ENCODE assay signal across 19 cellular contexts in genomic region chr7:106640368-106641141, GRCh38. TPM values are rescaled to one million over a fixed set of nuclear protein-coding genes. Genes with fewer than 3 reads are reported as not detected.
DNase-seq lines count a peak whose midpoint lies in the region; ATAC-seq and TF ChIP-seq lines count a peak whose summit lies in the region.
"Had no signal": no experiment of that assay in that cellular context is flagged by ENCODE, and none has a peak within 500 bp of the region (broad histone marks: within the 10 kb centered on the region; RNA-seq: fewer than 3 reads in every experiment).

No MANE protein-coding gene starts in this region.

- no TSS peak for BruUV-seq in IMR-90 (replicated peaks; lab: Mats Ljungman, UMichigan)
- no TSS peak for BruUV-seq in mammary epithelial cell (replicated peaks; lab: Mats Ljungman, UMichigan)

- H4K91ac ChIP-seq in IMR-90 (ENCODE audit: insufficient read depth, low read depth, low read length), result no peak overlapping the region

- dilution Hi-C loops in IMR-90 (cut with HindIII; ENCODE audit: low sequenced_read_pairs, unreplicated experiment) (no loop called here), mammary epithelial cell (cut with HindIII; ENCODE audit: low sequenced_read_pairs) (no loop called here)

- 0 out of 2 replicates have a peak overlapping the region, but pooled peaks have one; percentile 16 for H2BK120ac ChIP-seq in IMR-90 (ENCODE audit: low read depth, low read length)

- H3K4me1 ChIP-seq in IMR-90 (ENCODE audit: control insufficient read depth, insufficient read depth, low read length), result peaks cover 2% of the 10 kb centered on the region; the same call in 1 of the 2 replicates
- H3K4me1 ChIP-seq in mammary epithelial cell (ENCODE audit: insufficient read depth, low read length), result no peaks in the 10 kb centered on the region
- H3K4me1 ChIP-seq: BE2C, spleen had no signal

- no peak for TF ChIP-seq POLR2A in IMR-90 (IDR thresholded peaks at IDR 0.05; ENCODE audit: low read depth, low read length)

- H3K9me1 ChIP-seq in IMR-90 (ENCODE audit: insufficient read depth, low read length), result no peaks in the 10 kb centered on the region

- H3K27ac ChIP-seq in IMR-90 (ENCODE audit: insufficient read depth, low read length), result no peak overlapping the region
- H3K27ac ChIP-seq in mammary epithelial cell (ENCODE audit: insufficient read depth, low read depth, low read length), result no peak overlapping the region
- H3K27ac ChIP-seq: spleen had no signal

- H3K18ac ChIP-seq in IMR-90 (ENCODE audit: low read depth, low read length), result no peak overlapping the region

- H3K23ac ChIP-seq in IMR-90 (ENCODE audit: low read depth, low read length), result 0 out of 2 replicates have a peak overlapping the region, but pooled peaks have one; percentile 18

- POLR2A ChIA-PET in IMR-90 (lab: Charles Lee; ENCODE audit: unreplicated experiment), result no interaction called here

- H2BK20ac ChIP-seq in IMR-90 (ENCODE audit: low read depth, low read length), result 0 out of 2 replicates have a peak overlapping the region, but pooled peaks have one; percentile 2

- no peaks in the 10 kb centered on the region for H3K79me2 ChIP-seq in mammary epithelial cell (ENCODE audit: insufficient read depth, low read length)

- H3K9ac ChIP-seq in IMR-90 (ENCODE audit: low read depth, low read length) (no peak overlapping the region), mammary epithelial cell (ENCODE audit: insufficient read depth, low read length) (no peak overlapping the region)

- no peak overlapping the region for H3K56ac ChIP-seq in IMR-90 (ENCODE audit: extremely low read depth, insufficient read depth, low read length)

- no peak overlapping the region for H2AK9ac ChIP-seq in IMR-90 (replicated peaks; ENCODE audit: low read depth, low read length, poor library complexity)

- no peaks in the 10 kb centered on the region; a peak in 1 of 4 replicates for H3K79me1 ChIP-seq in IMR-90 (ENCODE audit: low read depth in 1 of 2, low read length in 2 of 2)

- no peak overlapping the region for H2BK15ac ChIP-seq in IMR-90 (ENCODE audit: low read depth, low read length)

- H4K20me1 ChIP-seq in IMR-90 (ENCODE audit: insufficient read depth, low read length), result no peaks in the 10 kb centered on the region
- no peaks in the 10 kb centered on the region for H4K20me1 ChIP-seq in mammary epithelial cell (ENCODE audit: insufficient read depth, low read length)

- H2BK5ac ChIP-seq in IMR-90 (ENCODE audit: low read depth, low read length, poor library complexity, severe bottlenecking), result peak overlapping the region; percentile 20

- H3K4ac ChIP-seq in IMR-90 (ENCODE audit: low read depth, low read length), result no peak overlapping the region; the same call in 1 of the 2 replicates

- no peak overlapping the region for H2AFZ ChIP-seq in IMR-90 (replicated peaks; ENCODE audit: low read length, poor library complexity)
- no peak overlapping the region for H2AFZ ChIP-seq in mammary epithelial cell (ENCODE audit: low read depth, low read length)

- CTCF ChIA-PET in IMR-90 (lab: Yijun Ruan, JAX), result interaction anchor here (0.8 to 2.4 kb wide), 2 partner anchors 11 to 96 kb away, joined by 4 to 11 read pairs; no protein-coding TSS in a partner anchor
- CTCF ChIA-PET in mammary epithelial cell (lab: Charles Lee; ENCODE audit: low non-redundant PET), result no interaction called here

- no peak overlapping the region for H2AK5ac ChIP-seq in IMR-90 (ENCODE audit: low read depth, low read length)

- TF ChIP-seq CTCF in IMR-90 (conservative IDR thresholded peaks at IDR 0.05; ENCODE audit: low read depth, low read length) (no peak), mammary epithelial cell (conservative IDR thresholded peaks at IDR 0.05 in 1 of 2, IDR thresholded peaks at IDR 0.05 in 1 of 2; ENCODE audit: extremely low read depth in 1 of 2, insufficient read depth in 1 of 2, low read depth in 1 of 2, low read length in 2 of 2) (no peak), fibroblast of the aortic adventitia (IDR thresholded peaks at IDR 0.05; ENCODE audit: insufficient read depth, low read length) (no peak)

- peak; percentile 62 for ATAC-seq in IMR-90 (ENCODE audit: low read depth)
- ATAC-seq: activated T-cell treated with anti-CD3 and anti-CD28 coated beads, Interleukin-2, amount 50 U/mL, for 72 hours; left ventricle myocardium superior; Right ventricle myocardium inferior; stimulated activated naive CD8-positive, alpha-beta T cell treated with anti-CD3 and anti-CD28 coated beads, Interleukin-15, amount 100 ng/mL, for 72 hours had no signal

- H3K36me3 ChIP-seq in IMR-90 (ENCODE audit: control insufficient read depth, insufficient read depth, low read length) (no peaks in the 10 kb centered on the region), mammary epithelial cell (ENCODE audit: insufficient read depth, low read length) (no peaks in the 10 kb centered on the region)
- H3K36me3 ChIP-seq: BE2C, spleen had no signal

- no peak for TF ChIP-seq RAD21 in IMR-90 (IDR thresholded peaks at IDR 0.05; ENCODE audit: low read length)

- 20% methylated on average over 1 of the region's 3 CpGs; no CpG with 5 or more reads in 1 of the 2 experiments for WGBS in IMR-90 (ENCODE audit: extremely low coverage in 2 of 2, insufficient read length in 1 of 2), 2 experiments
- WGBS in mammary epithelial cell (ENCODE audit: low coverage, missing lambda C conversion rate), result 24% methylated on average over 3 of the region's 3 CpGs

- DNase-seq in IMR-90 (peak; percentile 81), mammary epithelial cell (peak; percentile 79), fibroblast of the aortic adventitia (ENCODE audit: low read depth) (peak; percentile 79), stromal cell of bone marrow (ENCODE audit: low read depth) (peak; percentile 51), medulla oblongata (ENCODE audit: extremely low spot score) (no peak), T-helper 1 cell (no peak), NCI-H345 (lab: John Stamatoyannopoulos, UW) (no peak)
- DNase-seq: activated CD4-positive, alpha-beta T cell treated with anti-CD3 and anti-CD28 coated beads for 1 hour; activated naive CD4-positive, alpha-beta T cell treated with anti-CD3 and anti-CD28 coated beads, Interleukin-2, amount 50 U/mL, for 16 hours; activated T-cell treated with anti-CD3 and anti-CD28 coated beads, Interleukin-2, amount 50 U/mL, for 72 hours; BE2C; EL; left ventricle myocardium superior; NCI-H1694; NCI-H774; spleen; stimulated activated CD4-positive, alpha-beta T cell treated with anti-CD3 and anti-CD28 coated beads, Interleukin-4, amount 100 ng/mL, for 24 hours; stimulated activated naive CD8-positive, alpha-beta T cell treated with anti-CD3 and anti-CD28 coated beads, Interleukin-15, amount 100 ng/mL, for 72 hours had no signal

- 0 out of 2 replicates have a peak overlapping the region, but pooled peaks have one; percentile 33 for H3K14ac ChIP-seq in IMR-90 (replicated peaks; ENCODE audit: low read depth, low read length)

- H3K9me3 ChIP-seq in IMR-90 (ENCODE audit: control insufficient read depth, insufficient read depth, low read length), result no peaks in the 10 kb centered on the region
- H3K9me3 ChIP-seq in mammary epithelial cell (replicated peaks; ENCODE audit: insufficient read depth, low read length), result no peaks in the 10 kb centered on the region
- H3K9me3 ChIP-seq: BE2C, spleen had no signal

- intact Hi-C loops in IMR-90 (cut with micrococcal nuclease) (no loop called here), mammary epithelial cell (cut with micrococcal nuclease) (no loop called here)

- H3K27me3 ChIP-seq in IMR-90 (ENCODE audit: control insufficient read depth, insufficient read depth, low read length) (no peaks in the 10 kb centered on the region), mammary epithelial cell (ENCODE audit: insufficient read depth, low read length) (peaks cover 3% of the 10 kb centered on the region)
- H3K27me3 ChIP-seq: BE2C, spleen had no signal

- H3K4me2 ChIP-seq in IMR-90 (ENCODE audit: low read depth, low read length), result peak overlapping the region; percentile 37; the same call in 1 of the 2 replicates
- H3K4me2 ChIP-seq in mammary epithelial cell (ENCODE audit: insufficient read depth, low read depth, low read length), result no peak overlapping the region

- H3K4me3 ChIP-seq in IMR-90 (ENCODE audit: insufficient read depth, low read depth, low read length) (no peak overlapping the region), mammary epithelial cell (replicated peaks in 1 of 3; ENCODE audit: insufficient read depth in 1 of 3, low read depth in 2 of 3, low read length in 3 of 3) (no peak overlapping the region), fibroblast of the aortic adventitia (ENCODE audit: low read depth, low read length) (no peak overlapping the region)
- H3K4me3 ChIP-seq: spleen had no signal

- no peak overlapping the region for H4K8ac ChIP-seq in IMR-90 (ENCODE audit: low read depth in 2 of 2, low read length in 2 of 2)

- H4K5ac ChIP-seq in IMR-90 (ENCODE audit: low read depth, low read length), result no peak overlapping the region

- in situ Hi-C loops in IMR-90 (cut with MboI; ENCODE audit: low sequenced_read_pairs), result no loop called here
- in situ Hi-C loops in mammary epithelial cell (cut with MboI; ENCODE audit: low sequenced_read_pairs in 2 of 2), result no loop called here

TF ChIP-seq in IMR-90, 13 proteins besides CTCF, POLR2A, EP300 and RAD21 (continues in another document):
- TF ChIP-seq ELK1 (IDR thresholded peaks at IDR 0.05; ENCODE audit: borderline replicate concordance, low read depth, low read length), result no peak
- no peak for TF ChIP-seq CHD1 (IDR thresholded peaks at IDR 0.05; ENCODE audit: low read depth, low read length)
- no peak for TF ChIP-seq RFX5 (IDR thresholded peaks at IDR 0.05; ENCODE audit: low read depth, low read length)
- no peak for TF ChIP-seq NFE2L2 (IDR thresholded peaks at IDR 0.05; ENCODE audit: low read depth, low read length)
- no peak for TF ChIP-seq SMC3 (IDR thresholded peaks at IDR 0.05; ENCODE audit: low read depth, low read length)
- TF ChIP-seq MAFK (IDR thresholded peaks at IDR 0.05; ENCODE audit: low read depth, low read length), result no peak
- TF ChIP-seq BHLHE40 (IDR thresholded peaks at IDR 0.05; ENCODE audit: low read depth, low read length), result no peak

RNA-seq across cellular contexts. Expression of gene CCDC71L, which starts 20.4 kb away (rescaled TPM):
- total RNA-seq in IMR-90 (2012; rRNA removed) (19.2 and 20.6 TPM in 2 replicates), mammary epithelial cell (10 to 100 TPM; 32.2 to 37.8 TPM), fibroblast of the aortic adventitia (ENCODE audit: low replicate concordance) (25.1 and 40.6 TPM in 2 replicates)
- polyA plus RNA-seq in IMR-90 (2012; rRNA removed) (19.7 and 23.8 TPM in 2 replicates), mammary epithelial cell (14.0 TPM)
- polyA plus RNA-seq in IMR-90 (2012; cell fraction: cytosol; rRNA removed), result 21.1 and 39.8 TPM in 2 replicates
- polyA plus RNA-seq in IMR-90 (2012; cell fraction: nucleus; rRNA removed; ENCODE audit: low replicate concordance), result 8.1 and 11.2 TPM in 2 replicates
- polyA minus RNA-seq in mammary epithelial cell, result 15.1 TPM

Comparison
In these comparisons a context has a peak if more than half of its experiments do, and no peak if none do; other contexts are left out.
1. DNase-seq: peak in IMR-90 (single experiment), mammary epithelial cell (single experiment), fibroblast of the aortic adventitia (single experiment) and stromal cell of bone marrow (single experiment); none in medulla oblongata (single experiment), T-helper 1 cell (0 of 5) and NCI-H345 (single experiment).